In genomic region chr3:14523792-14524191, GRCh38 we compare ENCODE assay signal across 1 cellular context.
TF ChIP-seq lines count a peak whose summit lies in the region.

No MANE protein-coding gene starts in this region.

TF ChIP-seq in IMR-90, 13 proteins besides CTCF, POLR2A, EP300 and RAD21:
- TF ChIP-seq NFE2L2 (IDR thresholded peaks at IDR 0.05; ENCODE audit: low read depth, low read length) (no peak), RCOR1 (IDR thresholded peaks at IDR 0.05; ENCODE audit: insufficient replicate concordance, low read length) (no peak), BHLHE40 (IDR thresholded peaks at IDR 0.05; ENCODE audit: low read depth, low read length) (no peak), SMC3 (IDR thresholded peaks at IDR 0.05; ENCODE audit: low read depth, low read length) (no peak), RFX5 (IDR thresholded peaks at IDR 0.05; ENCODE audit: low read depth, low read length) (no peak), MAFK (IDR thresholded peaks at IDR 0.05; ENCODE audit: low read depth, low read length) (no peak), FOS (IDR thresholded peaks at IDR 0.05; ENCODE audit: low read depth, low read length) (no peak), ELK1 (IDR thresholded peaks at IDR 0.05; ENCODE audit: borderline replicate concordance, low read depth, low read length) (no peak), MXI1 (IDR thresholded peaks at IDR 0.05; ENCODE audit: borderline replicate concordance, low read depth, low read length) (no peak), CEBPB (IDR thresholded peaks at IDR 0.05; ENCODE audit: low read depth, low read length) (no peak), USF2 (IDR thresholded peaks at IDR 0.05; ENCODE audit: low read depth, low read length) (no peak), MAZ (IDR thresholded peaks at IDR 0.05; ENCODE audit: borderline replicate concordance, low read depth, low read length) (no peak), CHD1 (IDR thresholded peaks at IDR 0.05; ENCODE audit: low read depth, low read length) (no peak)
TF ChIP-seq in IMR-90: peak in this region for 0.
